Comparison of ENCODE assay signal across 9 cellular contexts in the genomic region with DNA sequence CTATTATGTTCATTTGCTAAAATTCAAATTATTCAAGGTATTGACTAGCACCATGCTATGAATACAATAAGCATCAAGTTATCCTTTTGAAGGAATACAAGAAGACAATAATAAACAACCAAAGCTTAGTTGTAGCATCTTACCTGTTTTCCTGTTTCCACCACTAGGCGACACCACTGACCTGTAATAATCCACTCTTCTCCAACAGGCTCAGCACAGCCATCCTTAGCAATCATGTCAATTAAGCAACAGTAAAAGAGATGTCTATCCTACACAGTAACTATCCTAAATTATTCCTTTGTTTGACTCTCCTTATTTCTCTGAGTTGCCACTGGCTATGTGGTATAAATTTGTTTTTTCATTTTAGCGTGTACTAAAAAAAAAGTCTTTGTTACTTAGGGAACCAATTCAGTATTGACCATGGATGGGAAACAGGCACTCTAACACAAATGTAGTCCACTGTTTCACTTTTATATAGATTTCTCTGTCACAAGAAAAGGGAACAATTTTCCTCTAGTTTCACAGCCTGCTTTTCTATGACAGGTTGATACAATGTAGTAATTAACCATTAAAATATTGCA. TPM values are rescaled to one million over a fixed set of nuclear protein-coding genes. Genes with fewer than 3 reads are reported as not detected.
A peak's percentile ranks its signal among the peaks of the same experiment; 100 is the strongest.
DNase-seq lines count a peak whose midpoint lies in the region; ATAC-seq and TF ChIP-seq lines count a peak whose summit lies in the region.
"Had no signal": no experiment of that assay in that cellular context is flagged by ENCODE, and none has a peak within 500 bp of the region (broad histone marks: within the 10 kb centered on the region; RNA-seq: fewer than 3 reads in every experiment).

No MANE protein-coding gene starts in this region.

- intact Hi-C loops in adrenal gland (cut with DNase I) (loop anchor here in 1 of 2 donors (5.0 kb wide), 1 partner anchor 177 kb away; no protein-coding TSS in a partner anchor), right cardiac atrium (cut with DNase I) (loop anchor here (2.0 to 10.0 kb wide), 7 partner anchors 186 to 344 kb away; no protein-coding TSS in a partner anchor)

- H3K9me3 ChIP-seq in adrenal gland (replicated peaks in 1 of 3), result no peaks in the 10 kb centered on the region
- H3K9me3 ChIP-seq in right cardiac atrium (ENCODE audit: control insufficient read depth, low read length), result no peaks in the 10 kb centered on the region

- H3K27me3 ChIP-seq in adrenal gland (no peaks in the 10 kb centered on the region), right cardiac atrium (ENCODE audit: control insufficient read depth, insufficient read depth) (no peaks in the 10 kb centered on the region)

- no peaks in the 10 kb centered on the region for H3K36me3 ChIP-seq in adrenal gland (replicated peaks in 1 of 2)

- DNase-seq in AG09319 (ENCODE audit: extremely low read depth, low read depth) (peak; percentile 37), NCI-H2171 treated with DMSO at 0.1 percent for 48 hours (lab: John Stamatoyannopoulos, UW) (peak; percentile 42), adrenal gland (peak; percentile 52 to 82 (median 64)), right cardiac atrium (peak in 1 of 3 donors; percentile 23), smooth muscle cell of the brain vasculature (ENCODE audit: low read depth, low spot score) (peak; percentile 17)

- no peak overlapping the region for H3K4me3 ChIP-seq in GM12875 (ENCODE audit: low read depth, low read length)
- no peak overlapping the region for H3K4me3 ChIP-seq in adrenal gland
- no peak overlapping the region for H3K4me3 ChIP-seq in right cardiac atrium (ENCODE audit: low read length)

- WGBS in adrenal gland, 4 donors, result 19 to 26% (median 23%) methylated on average over 2 of the region's 2 CpGs
- 29% methylated on average over 2 of the region's 2 CpGs for WGBS in right cardiac atrium

- H3K4me1 ChIP-seq in adrenal gland (replicated peaks in 1 of 2) (no peaks in the 10 kb centered on the region), right cardiac atrium (ENCODE audit: control insufficient read depth, insufficient read depth, low read length) (no peaks in the 10 kb centered on the region)

- H3K27ac ChIP-seq in adrenal gland (no peak overlapping the region), right cardiac atrium (ENCODE audit: low read length) (no peak overlapping the region)

- no peak for TF ChIP-seq POLR2A in adrenal gland (IDR thresholded peaks at IDR 0.05)

- TF ChIP-seq CTCF in AG09319 (IDR thresholded peaks at IDR 0.05; ENCODE audit: low read depth, low read length) (peak; percentile 88), GM12875 (IDR thresholded peaks at IDR 0.05; ENCODE audit: borderline replicate concordance, insufficient read depth, low read depth, low read length) (peak; percentile 72), adrenal gland (IDR thresholded peaks at IDR 0.05) (peak; percentile 67 to 95 (median 91))

- peak; percentile 86 for ATAC-seq in HG02885 (IDR thresholded peaks at IDR 0.05; ENCODE audit: poor library complexity, unreplicated experiment)
- ATAC-seq in right cardiac atrium, result peak; percentile 77 to 80
- ATAC-seq in GM19324 (IDR thresholded peaks at IDR 0.05; ENCODE audit: low FRiP score, unreplicated experiment), result no peak
- ATAC-seq: naive thymus-derived CD8-positive, alpha-beta T cell had no signal

RNA-seq across cellular contexts. Expression of gene PCA3, which starts 46.2 kb away (rescaled TPM):
- total RNA-seq in adrenal gland (under 1 TPM in 2 of 8 donors, not detected in 6; 0.07 to 0.14 TPM), right cardiac atrium (under 1 TPM in 1 of 4 donors, not detected in 3; 0.26 TPM)
- polyA plus RNA-seq in adrenal gland (not detected), right cardiac atrium (0.18 TPM)
- total RNA-seq: naive thymus-derived CD8-positive, alpha-beta T cell had no signal
- polyA plus RNA-seq: naive thymus-derived CD8-positive, alpha-beta T cell had no signal
